Comparison of ENCODE assay signal across 21 cellular contexts in genomic region chr2:173972636-173973035, GRCh38. TPM values are rescaled to one million over a fixed set of nuclear protein-coding genes. Genes with fewer than 3 reads are reported as not detected.
DNase-seq lines count a peak whose midpoint lies in the region; ATAC-seq, FAIRE-seq and TF ChIP-seq lines count a peak whose summit lies in the region.
"Had no signal": no experiment of that assay in that cellular context is flagged by ENCODE, and none has a peak within 500 bp of the region (broad histone marks: within the 10 kb centered on the region; RNA-seq: fewer than 3 reads in every experiment).

No MANE protein-coding gene starts in this region.

- no peak for TF ChIP-seq CTCF in C4-2B (conservative IDR thresholded peaks at IDR 0.05)
- TF ChIP-seq CTCF in lower lobe of right lung (IDR thresholded peaks at IDR 0.05): no peak
- TF ChIP-seq CTCF in kidney (IDR thresholded peaks at IDR 0.05; ENCODE audit: borderline replicate concordance, extremely low read depth, insufficient read depth): no peak

- no peaks in the 10 kb centered on the region for H3K36me3 ChIP-seq in lower lobe of right lung
- no peaks in the 10 kb centered on the region for H3K36me3 ChIP-seq in kidney (ENCODE audit: control insufficient read depth in 1 of 2, insufficient read depth in 2 of 2, low read length in 2 of 2)
- H3K36me3 ChIP-seq: spleen had no signal

- H3K9me3 ChIP-seq in lower lobe of right lung: no peaks in the 10 kb centered on the region
- H3K9me3 ChIP-seq in kidney (ENCODE audit: control insufficient read depth in 1 of 2, low read length in 2 of 2): no peaks in the 10 kb centered on the region
- H3K9me3 ChIP-seq: psoas muscle, spleen had no signal

- no peaks in the 10 kb centered on the region for H3K27me3 ChIP-seq in lower lobe of right lung (ENCODE audit: low read depth)
- H3K27me3 ChIP-seq: spleen had no signal

- FAIRE-seq in kidney (lab: Jason Lieb, UNC): no peak
- FAIRE-seq: colon, endometrium, GM19239, islet of Langerhans had no signal

- no peak overlapping the region for H3K4me3 ChIP-seq in lower lobe of right lung
- no peak overlapping the region for H3K4me3 ChIP-seq in kidney (ENCODE audit: low read length in 2 of 2)
- H3K4me3 ChIP-seq: psoas muscle, spleen had no signal

- intact Hi-C loops in lower lobe of right lung (cut with DNase I) (no loop called here), kidney (cut with DNase I) (no loop called here)

- ATAC-seq in SK-N-SH treated with all-trans-retinoic acid at 6 μM for 48 hours (peak; percentile 49), lower lobe of right lung (no peak)
- ATAC-seq: CD8-positive, alpha-beta T cell; psoas muscle had no signal

- H3K27ac ChIP-seq in C4-2B (peak overlapping the region; percentile 26; the same call in 1 of the 2 replicates), lower lobe of right lung (no peak overlapping the region), kidney (ENCODE audit: low read depth in 2 of 2, low read length in 2 of 2) (no peak overlapping the region)
- H3K27ac ChIP-seq: psoas muscle, spleen had no signal

- DNase-seq in HT-29 (ENCODE audit: low spot score) (peak; percentile 52), kidney glomerular epithelial cell (lab: John Stamatoyannopoulos, UW) (peak; percentile 34), retina (no peak), lower lobe of right lung (no peak), anterior cingulate cortex (lab: John Stamatoyannopoulos, UW) (no peak), kidney (no peak)
- DNase-seq: activated CD4-positive, alpha-beta memory T cell treated with anti-CD3 and anti-CD28 coated beads, Interleukin-2, amount 10 ng/mL, durations not matched to agents 7 days and 5 days; activated naive CD4-positive, alpha-beta T cell treated with anti-CD3 and anti-CD28 coated beads, Interleukin-2, amount 10 ng/mL, durations not matched to agents 7 days and 5 days; activated T-cell treated with anti-CD3 and anti-CD28 coated beads, Interleukin-2, amount 50 U/mL, for 1 hour; CD8-positive, alpha-beta T cell; HCEC 1CT; NCI-H1417 treated with DMSO at 0.1 percent for 48 hours; psoas muscle; spleen; T-helper 1 cell had no signal

- no peak overlapping the region for H3K9ac ChIP-seq in kidney (ENCODE audit: low read length in 2 of 2)

- H3K4me1 ChIP-seq in lower lobe of right lung: no peaks in the 10 kb centered on the region
- no peaks in the 10 kb centered on the region for H3K4me1 ChIP-seq in kidney (ENCODE audit: control insufficient read depth in 1 of 2, insufficient read depth in 1 of 2, low read depth in 1 of 2, low read length in 2 of 2)

TF ChIP-seq in SK-N-SH treated with all-trans-retinoic acid at 6 μM for 48 hours, 23 proteins besides CTCF, POLR2A, EP300 and RAD21:
- TF ChIP-seq ZNF70 (CRISPR knock-in tag; IDR thresholded peaks at IDR 0.05) (no peak), ZNF565 (CRISPR knock-in tag; conservative IDR thresholded peaks at IDR 0.05; ENCODE audit: low read depth) (no peak), ISL1 (CRISPR knock-in tag; IDR thresholded peaks at IDR 0.05) (no peak), TOX (CRISPR knock-in tag; IDR thresholded peaks at IDR 0.05; ENCODE audit: borderline replicate concordance) (no peak), RARB (CRISPR knock-in tag; IDR thresholded peaks at IDR 0.05) (no peak), GLIS3 (CRISPR knock-in tag; IDR thresholded peaks at IDR 0.05) (no peak), POU6F1 (CRISPR knock-in tag; IDR thresholded peaks at IDR 0.05; ENCODE audit: borderline replicate concordance, low read depth) (no peak), OSR1 (CRISPR knock-in tag; IDR thresholded peaks at IDR 0.05) (no peak), ZFP30 (CRISPR knock-in tag; IDR thresholded peaks at IDR 0.05) (no peak), TSHZ2 (CRISPR knock-in tag; IDR thresholded peaks at IDR 0.05) (no peak), ZNF8 (CRISPR knock-in tag; IDR thresholded peaks at IDR 0.05) (no peak), SNAI2 (CRISPR knock-in tag; IDR thresholded peaks at IDR 0.05) (no peak), PPARA (CRISPR knock-in tag; IDR thresholded peaks at IDR 0.05; ENCODE audit: borderline replicate concordance) (no peak)

RNA-seq across cellular contexts. Expression of gene SP3, which starts 7.5 kb away (rescaled TPM):
- total RNA-seq in HT-29 (2014; rRNA removed; shearing (Covaris generic)): 102 and 104 TPM in 2 replicates
- 77.0 TPM for total RNA-seq in lower lobe of right lung
- total RNA-seq in kidney: 86.2 TPM
- 14.5 TPM for polyA plus RNA-seq in kidney (ENCODE audit: insufficient read depth, low read depth, low replicate concordance)

Comparison
In these comparisons a context has a peak if more than half of its experiments do, and no peak if none do; other contexts are left out.
1. DNase-seq: peak in HT-29 (single experiment) and kidney glomerular epithelial cell (single experiment); none in retina (single experiment), lower lobe of right lung (single experiment), anterior cingulate cortex (0 of 58) and kidney (single experiment).